Comparison of ENCODE assay signal across 8 cellular contexts in genomic region chr1:244047739-244048565, GRCh38. TPM values are rescaled to one million over a fixed set of nuclear protein-coding genes. Genes with fewer than 3 reads are reported as not detected.
DNase-seq lines count a peak whose midpoint lies in the region; ATAC-seq and TF ChIP-seq lines count a peak whose summit lies in the region.

No MANE protein-coding gene starts in this region.

- H2AFZ ChIP-seq in GM23338: peak overlapping the region; percentile 86
- peak overlapping the region; percentile 97 for H2AFZ ChIP-seq in fibroblast of lung (ENCODE audit: low read length)

- H3K27me3 ChIP-seq in GM23338 (ENCODE audit: insufficient read depth): peaks cover 13% of the 10 kb centered on the region
- no peaks in the 10 kb centered on the region for H3K27me3 ChIP-seq in fibroblast of lung (ENCODE audit: control insufficient read depth, insufficient read depth, low read length)
- H3K27me3 ChIP-seq in naive thymus-derived CD4-positive, alpha-beta T cell (ENCODE audit: control insufficient read depth in 2 of 2, insufficient read depth in 2 of 2, low read length in 2 of 2): no peaks in the 10 kb centered on the region

- H3K4me2 ChIP-seq in GM23338 (peak overlapping the region; percentile 90), fibroblast of lung (ENCODE audit: extremely low read depth, insufficient read depth, low read length) (peak overlapping the region; percentile 95)

- H3K79me2 ChIP-seq in GM23338 (replicated peaks; ENCODE audit: insufficient read depth) (peaks cover 36% of the 10 kb centered on the region), fibroblast of lung (ENCODE audit: control insufficient read depth, insufficient read depth, low read length) (peaks cover 17% of the 10 kb centered on the region)

- peak overlapping the region; percentile 93 for H3K4me3 Mint-ChIP-seq in GM23338
- H3K4me3 Mint-ChIP-seq in naive thymus-derived CD4-positive, alpha-beta T cell: peak overlapping the region; percentile 86 to 96 (median 96)
- H3K4me3 Mint-ChIP-seq in stimulated activated memory B cell treated with anti-CD40 and anti-IgM and Interleukin-4, amounts not matched to agents 10 μg/mL and 1 μg/mL and 100 μg/mL, for 72 hours: peak overlapping the region; percentile 94

- CTCF ChIA-PET in naive thymus-derived CD4-positive, alpha-beta T cell (lab: Charles Lee): interaction anchor here (1.0 to 1.4 kb wide), 3 partner anchors 27 to 195 kb away, joined by 3 to 4 read pairs (median 4); no protein-coding TSS in a partner anchor

- peak; percentile 91 for ATAC-seq in GM23338
- peak; percentile 87 for ATAC-seq in naive thymus-derived CD4-positive, alpha-beta T cell
- ATAC-seq in stimulated activated memory B cell treated with anti-CD40 and anti-IgM and Interleukin-4, amounts not matched to agents 10 μg/mL and 1 μg/mL and 100 μg/mL, for 72 hours: peak; percentile 91

- H3K9ac ChIP-seq in fibroblast of lung (ENCODE audit: insufficient read depth, low read length): peak overlapping the region; percentile 85

- peaks cover 17% of the 10 kb centered on the region; the same call in 1 of the 2 replicates for H4K20me1 ChIP-seq in GM23338 (replicated peaks; ENCODE audit: insufficient read depth)
- no peaks in the 10 kb centered on the region for H4K20me1 ChIP-seq in fibroblast of lung (ENCODE audit: control insufficient read depth, extremely low read depth, insufficient read depth, low read length)

- no peaks in the 10 kb centered on the region for H3K9me3 Mint-ChIP-seq in GM23338
- peaks cover 0 to 9% (median 0%) of the 10 kb centered on the region in 11 donors for H3K9me3 Mint-ChIP-seq in naive thymus-derived CD4-positive, alpha-beta T cell
- H3K9me3 Mint-ChIP-seq in stimulated activated memory B cell treated with anti-CD40 and anti-IgM and Interleukin-4, amounts not matched to agents 10 μg/mL and 1 μg/mL and 100 μg/mL, for 72 hours: no peaks in the 10 kb centered on the region

- H3K36me3 ChIP-seq in GM23338 (ENCODE audit: insufficient read depth) (no peaks in the 10 kb centered on the region), fibroblast of lung (ENCODE audit: control insufficient read depth, insufficient read depth, low read length) (no peaks in the 10 kb centered on the region)
- H3K36me3 ChIP-seq in naive thymus-derived CD4-positive, alpha-beta T cell (ENCODE audit: control insufficient read depth in 2 of 3, insufficient read depth in 3 of 3, low read length in 3 of 3): no peaks in the 10 kb centered on the region

- H3F3A ChIP-seq in GM23338 (replicated peaks; ENCODE audit: low read depth): peaks cover 4% of the 10 kb centered on the region; the same call in 1 of the 2 replicates

- DNase-seq in Daoy (ENCODE audit: low read depth): peak; percentile 99
- DNase-seq in GM23338 (ENCODE audit: low spot score): peak; percentile 98
- peak; percentile 94 to 96 for DNase-seq in Kasumi-1 (lab: John Stamatoyannopoulos, UW)
- peak; percentile 96 for DNase-seq in RKO (ENCODE audit: low spot score)
- peak; percentile 95 to 97 for DNase-seq in activated T-helper 1 cell treated with anti-CD3 and anti-CD28 coated beads, Interleukin-2, amount 50 U/mL, for 16 hours (ENCODE audit: low read depth in 1 of 2, low spot score in 1 of 2)
- peak; percentile 99 to 100 for DNase-seq in fibroblast of lung (ENCODE audit: low read depth in 2 of 2)
- DNase-seq in naive thymus-derived CD4-positive, alpha-beta T cell: peak; percentile 85 to 98 (median 97)

- peaks cover 39% of the 10 kb centered on the region for H3K4me1 ChIP-seq in GM23338 (ENCODE audit: insufficient read depth)
- H3K4me1 ChIP-seq in fibroblast of lung (ENCODE audit: control insufficient read depth, extremely low read depth, insufficient read depth, low read length): peaks cover 11% of the 10 kb centered on the region
- peaks cover 6 to 23% of the 10 kb centered on the region in 2 donors for H3K4me1 ChIP-seq in naive thymus-derived CD4-positive, alpha-beta T cell (ENCODE audit: control insufficient read depth in 2 of 2, insufficient read depth in 2 of 2, low read length in 2 of 2)

- H3K9me3 ChIP-seq in fibroblast of lung (ENCODE audit: control insufficient read depth, insufficient read depth, low read depth, low read length): no peaks in the 10 kb centered on the region
- H3K9me3 ChIP-seq in naive thymus-derived CD4-positive, alpha-beta T cell (ENCODE audit: control insufficient read depth in 2 of 3, low read length in 3 of 3): no peaks in the 10 kb centered on the region

- H3K4me1 Mint-ChIP-seq in GM23338: peaks cover 13% of the 10 kb centered on the region
- peaks cover 13 to 39% (median 33%) of the 10 kb centered on the region in 7 donors for H3K4me1 Mint-ChIP-seq in naive thymus-derived CD4-positive, alpha-beta T cell
- peaks cover 23% of the 10 kb centered on the region for H3K4me1 Mint-ChIP-seq in stimulated activated memory B cell treated with anti-CD40 and anti-IgM and Interleukin-4, amounts not matched to agents 10 μg/mL and 1 μg/mL and 100 μg/mL, for 72 hours

- H3K4me3 ChIP-seq in GM23338: peak overlapping the region; percentile 90
- H3K4me3 ChIP-seq in fibroblast of lung (replicated peaks in 1 of 4; ENCODE audit: control extremely low read depth in 1 of 4, insufficient read depth in 1 of 4, low read depth in 3 of 4, low read length in 4 of 4): peak overlapping the region; percentile 74 to 97 (median 92)
- peak overlapping the region; percentile 61 for H3K4me3 ChIP-seq in naive thymus-derived CD4-positive, alpha-beta T cell (ENCODE audit: low read length)

- intact Hi-C loops in naive thymus-derived CD4-positive, alpha-beta T cell (cut with micrococcal nuclease): loop anchor here (1.0 to 5.0 kb wide), 18 partner anchors 19 to 816 kb away; partner anchors contain the start of genes CEP170 (in 2 of the 2), AKT3 (in 1 of the 2), COX20 (in 1 of the 2) and HNRNPU (in 1 of the 2)

- TF ChIP-seq CTCF in GM23338 (conservative IDR thresholded peaks at IDR 0.05; ENCODE audit: low read depth in 2 of 2) (no peak), fibroblast of lung (conservative IDR thresholded peaks at IDR 0.05 in 1 of 2, IDR thresholded peaks at IDR 0.05 in 1 of 2; ENCODE audit: low read depth in 1 of 2, low read length in 2 of 2) (no peak)

- H3K27ac ChIP-seq in GM23338 (ENCODE audit: low read depth): peak overlapping the region; percentile 79
- peak overlapping the region; percentile 84 for H3K27ac ChIP-seq in fibroblast of lung (ENCODE audit: insufficient read depth, low read length)
- peak overlapping the region; percentile 96 for H3K27ac ChIP-seq in naive thymus-derived CD4-positive, alpha-beta T cell (ENCODE audit: low read depth, low read length)

- peak overlapping the region; percentile 92; the same call in 1 of the 2 replicates for H3K27ac Mint-ChIP-seq in GM23338
- H3K27ac Mint-ChIP-seq in naive thymus-derived CD4-positive, alpha-beta T cell: peak overlapping the region; percentile 97 to 100 (median 98)
- peak overlapping the region; percentile 97 for H3K27ac Mint-ChIP-seq in stimulated activated memory B cell treated with anti-CD40 and anti-IgM and Interleukin-4, amounts not matched to agents 10 μg/mL and 1 μg/mL and 100 μg/mL, for 72 hours

- H3K9me2 ChIP-seq in GM23338 (ENCODE audit: insufficient read depth): no peaks in the 10 kb centered on the region

- POLR2A ChIA-PET in naive thymus-derived CD4-positive, alpha-beta T cell (lab: Charles Lee): interaction anchor here (0.7 to 11.3 kb wide), 36 partner anchors 8 to 922 kb away, joined by 3 to 240 read pairs (median 4); partner anchors contain the start of genes CEP170, COX20 and SDCCAG8

- peaks cover 2% of the 10 kb centered on the region; the same call in 1 of the 3 replicates for H3K36me3 Mint-ChIP-seq in GM23338 (ENCODE audit: low read depth)
- peaks cover 0 to 7% (median 3%) of the 10 kb centered on the region in 5 donors for H3K36me3 Mint-ChIP-seq in naive thymus-derived CD4-positive, alpha-beta T cell
- H3K36me3 Mint-ChIP-seq in stimulated activated memory B cell treated with anti-CD40 and anti-IgM and Interleukin-4, amounts not matched to agents 10 μg/mL and 1 μg/mL and 100 μg/mL, for 72 hours: no peaks in the 10 kb centered on the region

- peaks cover 13% of the 10 kb centered on the region for H3K27me3 Mint-ChIP-seq in GM23338 (ENCODE audit: insufficient read depth, low read depth, poor library complexity)
- H3K27me3 Mint-ChIP-seq in naive thymus-derived CD4-positive, alpha-beta T cell: peaks cover 0 to 43% (median 0%) of the 10 kb centered on the region in 5 donors
- H3K27me3 Mint-ChIP-seq in stimulated activated memory B cell treated with anti-CD40 and anti-IgM and Interleukin-4, amounts not matched to agents 10 μg/mL and 1 μg/mL and 100 μg/mL, for 72 hours: no peaks in the 10 kb centered on the region

TF ChIP-seq in GM23338, 12 proteins besides CTCF, POLR2A, EP300 and RAD21 (continues in another document):
- TF ChIP-seq EZH2 (IDR thresholded peaks at IDR 0.05; ENCODE audit: low read depth, unreplicated experiment) (no peak), ZNF114 (CRISPR knock-in tag; IDR thresholded peaks at IDR 0.05) (no peak), CREB1 (CRISPR knock-in tag; IDR thresholded peaks at IDR 0.05; ENCODE audit: low read depth) (peak; percentile 82), ETS1 (IDR thresholded peaks at IDR 0.05) (no peak), STAT1 (IDR thresholded peaks at IDR 0.05; ENCODE audit: unreplicated experiment) (no peak), EZH2phosphoT487 (IDR thresholded peaks at IDR 0.05; ENCODE audit: unreplicated experiment) (no peak), ZNF331 (CRISPR knock-in tag; IDR thresholded peaks at IDR 0.05; ENCODE audit: low read depth) (no peak), NANOG (IDR thresholded peaks at IDR 0.05; ENCODE audit: borderline replicate concordance) (no peak)

RNA-seq across cellular contexts. Expression of gene ZBTB18, which starts 3.1 kb away (rescaled TPM):
- 11.9 and 12.9 TPM in 2 replicates for total RNA-seq in Daoy (2014; rRNA removed; shearing (Covaris generic))
- 12.2 and 16.5 TPM in 2 replicates for total RNA-seq in GM23338 (2014; rRNA removed; shearing (Covaris generic))
- polyA plus RNA-seq in GM23338 (2016; fragmentation: Nextera tagmentation; extraction: Ambion mirVana): 5.5 and 6.7 TPM in 2 replicates
- 9.0 and 12.6 TPM in 2 replicates for total RNA-seq in fibroblast of lung
- polyA plus RNA-seq in fibroblast of lung: 7.7 and 10.3 TPM in 2 replicates
- polyA plus RNA-seq in fibroblast of lung (2012): 4.7 and 7.1 TPM in 2 replicates
- 6.0 and 7.7 TPM in 2 replicates for polyA minus RNA-seq in fibroblast of lung (ENCODE audit: low replicate concordance)
- total RNA-seq in naive thymus-derived CD4-positive, alpha-beta T cell: 10 to 100 TPM; 15.5 to 90.7 (median 50.5) TPM
- 1 to 10 TPM; 3.6 to 3.9 TPM for polyA plus RNA-seq in naive thymus-derived CD4-positive, alpha-beta T cell

Comparison
In these comparisons a context has a peak if more than half of its experiments do, and no peak if none do; other contexts are left out.
1. Peak in every context shown above with its lines: DNase-seq, ATAC-seq, H3K4me3 ChIP-seq and H3K27ac ChIP-seq.